1 cellular context compared by ENCODE assay signal in the genomic region with DNA sequence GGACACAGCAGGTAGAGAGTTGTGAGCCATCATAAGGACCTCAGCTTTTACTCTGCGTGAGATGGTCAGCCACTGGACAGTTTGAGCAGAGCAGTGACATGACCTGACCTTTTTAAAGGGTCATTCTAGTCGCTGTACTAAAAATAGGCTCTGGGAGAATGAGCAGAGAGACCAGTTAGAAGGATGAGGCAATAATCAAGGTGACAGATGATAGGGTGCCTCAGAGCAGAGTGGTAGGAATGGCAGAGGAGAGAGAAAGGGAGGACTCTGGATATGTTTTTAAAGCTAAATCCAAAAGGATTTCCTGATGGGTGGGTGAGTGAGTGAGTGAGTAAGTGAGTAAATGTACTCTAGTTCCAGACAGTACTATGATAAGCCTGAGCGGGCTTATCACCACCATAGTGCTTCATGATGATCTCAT.
TF ChIP-seq lines count a peak whose summit lies in the region.

No MANE protein-coding gene starts in this region.

TF ChIP-seq in IMR-90, 13 proteins besides CTCF, POLR2A, EP300 and RAD21 (continued from another document):
- no peak for TF ChIP-seq MAZ (IDR thresholded peaks at IDR 0.05; ENCODE audit: borderline replicate concordance, low read depth, low read length)
- TF ChIP-seq MXI1 (IDR thresholded peaks at IDR 0.05; ENCODE audit: borderline replicate concordance, low read depth, low read length), result no peak
- no peak for TF ChIP-seq SMC3 (IDR thresholded peaks at IDR 0.05; ENCODE audit: low read depth, low read length)
- TF ChIP-seq CEBPB (IDR thresholded peaks at IDR 0.05; ENCODE audit: low read depth, low read length), result no peak
- no peak for TF ChIP-seq NFE2L2 (IDR thresholded peaks at IDR 0.05; ENCODE audit: low read depth, low read length)
- TF ChIP-seq FOS (IDR thresholded peaks at IDR 0.05; ENCODE audit: low read depth, low read length), result no peak
- TF ChIP-seq CHD1 (IDR thresholded peaks at IDR 0.05; ENCODE audit: low read depth, low read length), result no peak
- no peak for TF ChIP-seq BHLHE40 (IDR thresholded peaks at IDR 0.05; ENCODE audit: low read depth, low read length)
- TF ChIP-seq MAFK (IDR thresholded peaks at IDR 0.05; ENCODE audit: low read depth, low read length), result no peak
